8 cellular contexts compared by ENCODE assay signal in the genomic region with DNA sequence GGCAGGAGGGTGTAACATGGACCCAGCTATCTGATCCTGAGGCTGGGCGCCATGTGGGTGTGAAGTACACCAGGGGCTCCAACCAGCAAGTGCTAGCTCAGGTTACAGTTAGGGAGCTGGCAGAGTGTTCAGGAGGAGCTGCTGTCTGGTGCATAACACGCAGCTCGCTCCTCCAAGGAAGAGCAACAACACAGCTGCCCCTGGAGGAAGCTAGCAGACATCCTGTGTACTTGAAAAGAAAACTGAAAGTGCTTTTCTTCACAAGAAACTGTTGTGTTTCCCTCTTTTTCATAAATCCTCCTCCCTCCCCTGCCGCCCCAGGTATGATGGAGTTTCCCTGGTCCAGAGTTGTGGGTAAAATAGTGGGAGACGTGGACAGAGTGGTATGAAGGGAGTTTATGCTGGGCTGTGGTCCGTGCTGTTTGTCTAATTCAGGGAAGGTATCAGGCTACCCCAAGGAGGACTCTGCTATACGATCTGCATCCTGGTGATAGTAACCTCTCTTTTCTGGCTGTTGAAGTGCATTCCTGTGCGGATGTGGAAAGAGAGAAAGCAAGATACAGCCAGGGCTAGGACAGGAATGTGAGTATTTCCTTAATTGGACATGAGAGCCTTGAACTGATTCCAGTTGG. TPM values are rescaled to one million over a fixed set of nuclear protein-coding genes. Genes with fewer than 3 reads are reported as not detected.
DNase-seq lines count a peak whose midpoint lies in the region; ATAC-seq and TF ChIP-seq lines count a peak whose summit lies in the region.

No MANE protein-coding gene starts in this region.

- ATAC-seq in GM18505 (IDR thresholded peaks at IDR 0.05; ENCODE audit: unreplicated experiment) (peak; percentile 49), HG03045 (IDR thresholded peaks at IDR 0.05; ENCODE audit: unreplicated experiment) (peak; percentile 53), left lung (peak; percentile 85)

- H3K9me3 ChIP-seq in left lung (no peaks in the 10 kb centered on the region), testis (no peaks in the 10 kb centered on the region)

- 26 to 28% methylated on average over 8 of the region's 8 CpGs for WGBS in testis, 2 donors

- no peaks in the 10 kb centered on the region for H3K9me3 Mint-ChIP-seq in brain

- H3K4me1 Mint-ChIP-seq in brain, result peaks cover 30% of the 10 kb centered on the region

- TF ChIP-seq CTCF in brain (conservative IDR thresholded peaks at IDR 0.05) (no peak), left lung (IDR thresholded peaks at IDR 0.05) (no peak), testis (IDR thresholded peaks at IDR 0.05) (no peak)

- no peaks in the 10 kb centered on the region for H3K36me3 ChIP-seq in left lung
- H3K36me3 ChIP-seq in testis (ENCODE audit: low read depth, missing control alignments), result no peaks in the 10 kb centered on the region

- DNase-seq in A172 (ENCODE audit: low spot score) (peak; percentile 80), RPMI7951 (ENCODE audit: low read depth) (peak; percentile 54), left lung (no peak), testis (peak; percentile 58), HPDE6-E6E7 (ENCODE audit: extremely low spot score) (no peak)

- H3K4me3 ChIP-seq in left lung, result peak overlapping the region in 1 of 2 donors; percentile 18
- H3K4me3 ChIP-seq in testis, result peak overlapping the region; percentile 10 to 24

- H3K27me3 ChIP-seq in left lung, result peaks cover 0 to 7% of the 10 kb centered on the region in 2 donors
- no peaks in the 10 kb centered on the region for H3K27me3 ChIP-seq in testis

- TF ChIP-seq POLR2A in GM18505 (IDR thresholded peaks at IDR 0.05; ENCODE audit: borderline replicate concordance, extremely low read depth, insufficient read depth, insufficient read length) (peak; percentile 32), testis (IDR thresholded peaks at IDR 0.05) (no peak)

- peaks cover 19% of the 10 kb centered on the region for H3K27me3 Mint-ChIP-seq in brain

- H3K4me3 Mint-ChIP-seq in brain, result peak overlapping the region in 4 of 5 experiments; percentile 21 to 82 (median 62)

- H3K36me3 Mint-ChIP-seq in brain, result no peaks in the 10 kb centered on the region

- H3K27ac ChIP-seq in left lung (peak overlapping the region; percentile 56 to 76), testis (peak overlapping the region; percentile 68 to 70)

- peak overlapping the region in 3 of 5 experiments; percentile 12 to 92 (median 78) for H3K27ac Mint-ChIP-seq in brain

- intact Hi-C loops in left lung (cut with DNase I) (no loop called here), testis (cut with DNase I; ENCODE audit: low total_unique reads) (no loop called here)

- H3K4me1 ChIP-seq in left lung (peaks cover 5 to 42% of the 10 kb centered on the region in 2 donors), testis (peaks cover 16% of the 10 kb centered on the region)

RNA-seq across cellular contexts. Expression of gene LBH, which starts 6.1 kb away (rescaled TPM):
- 87.4 and 182 TPM in 2 replicates for total RNA-seq in A172 (2014; rRNA removed; shearing (Covaris generic))
- 5.1 and 6.4 TPM in 2 replicates for total RNA-seq in RPMI7951 (2014; rRNA removed; shearing (Covaris generic))
- 28.5 TPM for polyA plus RNA-seq in brain (ENCODE audit: insufficient read depth, low read depth, low replicate concordance)
- 100 to 1,000 TPM; 119 to 256 TPM for total RNA-seq in left lung
- 10 to 100 TPM; 23.9 to 32.1 TPM for total RNA-seq in testis
- polyA plus RNA-seq in testis (ENCODE audit: insufficient read depth, low read depth, low replicate concordance), result 25.7 TPM

Comparison
In these comparisons a context has a peak if more than half of its experiments do, and no peak if none do; other contexts are left out.
1. DNase-seq: peak in A172 (single experiment), RPMI7951 (single experiment) and testis (single experiment); none in left lung (0 of 2) and HPDE6-E6E7 (single experiment).
2. Peak in every context shown above with its lines, with median percentiles within 50 percentile points of each other: ATAC-seq.